3 cellular contexts compared by ENCODE assay signal in genomic region chr11:47487421-47487820, GRCh38.
TF ChIP-seq lines count a peak whose summit lies in the region.

No MANE protein-coding gene starts in this region.

TF ChIP-seq in liver, 16 proteins besides CTCF, POLR2A, EP300 and RAD21:
- TF ChIP-seq FOXA2 (IDR thresholded peaks at IDR 0.05) (no peak), EGR1 (IDR thresholded peaks at IDR 0.05; ENCODE audit: low read depth in 2 of 2) (no peak), ZBTB33 (IDR thresholded peaks at IDR 0.05) (no peak), FOXA1 (IDR thresholded peaks at IDR 0.05) (no peak), HNF4A (conservative IDR thresholded peaks at IDR 0.05) (no peak), MAX (IDR thresholded peaks at IDR 0.05) (no peak), SP1 (IDR thresholded peaks at IDR 0.05) (no peak), TAF1 (conservative IDR thresholded peaks at IDR 0.05) (no peak), GABPA (IDR thresholded peaks at IDR 0.05 in 1 of 2, conservative IDR thresholded peaks at IDR 0.05 in 1 of 2) (no peak), RXRA (IDR thresholded peaks at IDR 0.05) (no peak), JUND (IDR thresholded peaks at IDR 0.05) (no peak), YY1 (IDR thresholded peaks at IDR 0.05) (no peak), HNF4G (IDR thresholded peaks at IDR 0.05) (no peak), NR2F2 (IDR thresholded peaks at IDR 0.05) (no peak), ATF3 (IDR thresholded peaks at IDR 0.05) (no peak)
- TF ChIP-seq, protein P1, sequence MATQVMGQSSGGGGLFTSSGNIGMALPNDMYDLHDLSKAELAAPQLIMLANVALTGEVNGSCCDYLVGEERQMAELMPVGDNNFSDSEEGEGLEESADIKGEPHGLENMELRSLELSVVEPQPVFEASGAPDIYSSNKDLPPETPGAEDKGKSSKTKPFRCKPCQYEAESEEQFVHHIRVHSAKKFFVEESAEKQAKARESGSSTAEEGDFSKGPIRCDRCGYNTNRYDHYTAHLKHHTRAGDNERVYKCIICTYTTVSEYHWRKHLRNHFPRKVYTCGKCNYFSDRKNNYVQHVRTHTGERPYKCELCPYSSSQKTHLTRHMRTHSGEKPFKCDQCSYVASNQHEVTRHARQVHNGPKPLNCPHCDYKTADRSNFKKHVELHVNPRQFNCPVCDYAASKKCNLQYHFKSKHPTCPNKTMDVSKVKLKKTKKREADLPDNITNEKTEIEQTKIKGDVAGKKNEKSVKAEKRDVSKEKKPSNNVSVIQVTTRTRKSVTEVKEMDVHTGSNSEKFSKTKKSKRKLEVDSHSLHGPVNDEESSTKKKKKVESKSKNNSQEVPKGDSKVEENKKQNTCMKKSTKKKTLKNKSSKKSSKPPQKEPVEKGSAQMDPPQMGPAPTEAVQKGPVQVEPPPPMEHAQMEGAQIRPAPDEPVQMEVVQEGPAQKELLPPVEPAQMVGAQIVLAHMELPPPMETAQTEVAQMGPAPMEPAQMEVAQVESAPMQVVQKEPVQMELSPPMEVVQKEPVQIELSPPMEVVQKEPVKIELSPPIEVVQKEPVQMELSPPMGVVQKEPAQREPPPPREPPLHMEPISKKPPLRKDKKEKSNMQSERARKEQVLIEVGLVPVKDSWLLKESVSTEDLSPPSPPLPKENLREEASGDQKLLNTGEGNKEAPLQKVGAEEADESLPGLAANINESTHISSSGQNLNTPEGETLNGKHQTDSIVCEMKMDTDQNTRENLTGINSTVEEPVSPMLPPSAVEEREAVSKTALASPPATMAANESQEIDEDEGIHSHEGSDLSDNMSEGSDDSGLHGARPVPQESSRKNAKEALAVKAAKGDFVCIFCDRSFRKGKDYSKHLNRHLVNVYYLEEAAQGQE (IDR thresholded peaks at IDR 0.05) = no peak

TF ChIP-seq in HepG2, 621 proteins besides CTCF, POLR2A, EP300 and RAD21:
- no peak for TF ChIP-seq MTA1 (CRISPR knock-in tag; IDR thresholded peaks at IDR 0.05; ENCODE audit: borderline replicate concordance)

TF ChIP-seq in SK-N-SH, 30 proteins besides CTCF, POLR2A, EP300 and RAD21:
- TF ChIP-seq MXI1 (IDR thresholded peaks at IDR 0.05; ENCODE audit: low read depth, low read length) = 0 out of 2 replicates have a peak, but pooled peaks have one; percentile 24
- TF ChIP-seq NRF1 (IDR thresholded peaks at IDR 0.05; ENCODE audit: low read depth, low read length) = no peak
